In genomic region chr20:2911200-2911599, GRCh38 we compare ENCODE assay signal across 23 cellular contexts. TPM values are rescaled to one million over a fixed set of nuclear protein-coding genes. Genes with fewer than 3 reads are reported as not detected.
A peak's percentile ranks its signal among the peaks of the same experiment; 100 is the strongest.
DNase-seq lines count a peak whose midpoint lies in the region; ATAC-seq and TF ChIP-seq lines count a peak whose summit lies in the region.
"Had no signal": no experiment of that assay in that cellular context is flagged by ENCODE, and none has a peak within 500 bp of the region (broad histone marks: within the 10 kb centered on the region; RNA-seq: fewer than 3 reads in every experiment).

No MANE protein-coding gene starts in this region.

- H3K4me1 ChIP-seq in GM23248 (ENCODE audit: insufficient read depth) (no peaks in the 10 kb centered on the region), mesendoderm (ENCODE audit: control insufficient read depth, low read depth, low read length) (no peaks in the 10 kb centered on the region), suprapubic skin (no peaks in the 10 kb centered on the region)
- H3K4me1 ChIP-seq: upper lobe of right lung had no signal

- TF ChIP-seq EP300 in suprapubic skin (IDR thresholded peaks at IDR 0.05) = no peak

- H3K9me3 Mint-ChIP-seq in activated CD8-positive, alpha-beta T cell treated with anti-CD3 and anti-CD28 coated beads for 36 hours = no peaks in the 10 kb centered on the region
- H3K9me3 Mint-ChIP-seq in activated CD8-positive, alpha-beta T cell treated with anti-CD3 and anti-CD28 coated beads, Interleukin-2, amount 10 ng/mL, durations not matched to agents 7 days and 5 days (ENCODE audit: insufficient read depth) = no peaks in the 10 kb centered on the region
- H3K9me3 Mint-ChIP-seq: activated CD4-positive, alpha-beta T cell treated with anti-CD3 and anti-CD28 coated beads, Interleukin-2, amount 10 ng/mL, durations not matched to agents 7 days and 5 days; activated naive CD4-positive, alpha-beta T cell treated with anti-CD3 and anti-CD28 coated beads, Interleukin-2, amount 10 ng/mL, durations not matched to agents 7 days and 5 days; naive B cell had no signal

- H3K9ac ChIP-seq in GM23248 (no peak overlapping the region), mesendoderm (ENCODE audit: low read length) (no peak overlapping the region)

- no peaks in the 10 kb centered on the region for H3K9me2 ChIP-seq in GM23248 (ENCODE audit: insufficient read depth)

- H2BK5ac ChIP-seq in mesendoderm (ENCODE audit: low read length) = no peak overlapping the region

- no peaks in the 10 kb centered on the region for H3K27me3 Mint-ChIP-seq in activated CD8-positive, alpha-beta T cell treated with anti-CD3 and anti-CD28 coated beads for 36 hours
- no peaks in the 10 kb centered on the region for H3K27me3 Mint-ChIP-seq in activated CD8-positive, alpha-beta T cell treated with anti-CD3 and anti-CD28 coated beads, Interleukin-2, amount 10 ng/mL, durations not matched to agents 7 days and 5 days (ENCODE audit: low read depth)
- H3K27me3 Mint-ChIP-seq: activated CD4-positive, alpha-beta T cell treated with anti-CD3 and anti-CD28 coated beads, Interleukin-2, amount 10 ng/mL, durations not matched to agents 7 days and 5 days; activated naive CD4-positive, alpha-beta T cell treated with anti-CD3 and anti-CD28 coated beads, Interleukin-2, amount 10 ng/mL, durations not matched to agents 7 days and 5 days; naive B cell had no signal

- H4K5ac ChIP-seq in mesendoderm (ENCODE audit: low read length) = no peak overlapping the region

- no peak for TF ChIP-seq POLR2A in suprapubic skin (IDR thresholded peaks at IDR 0.05)

- no peak for TF ChIP-seq CTCF in activated CD8-positive, alpha-beta T cell treated with anti-CD3 and anti-CD28 coated beads for 36 hours (IDR thresholded peaks at IDR 0.05)
- TF ChIP-seq CTCF in suprapubic skin (IDR thresholded peaks at IDR 0.05) = no peak

- H4K8ac ChIP-seq in mesendoderm (ENCODE audit: low read depth, low read length) = no peak overlapping the region

- H3K4me3 ChIP-seq in GM23248 (no peak overlapping the region), mesendoderm (ENCODE audit: low read length) (no peak overlapping the region), suprapubic skin (no peak overlapping the region)
- H3K4me3 ChIP-seq: heart right ventricle, upper lobe of right lung had no signal

- H3K36me3 ChIP-seq in GM23248 (ENCODE audit: low read depth) (no peaks in the 10 kb centered on the region), mesendoderm (ENCODE audit: control insufficient read depth, insufficient read depth, low read length) (no peaks in the 10 kb centered on the region), suprapubic skin (peaks cover 2% of the 10 kb centered on the region)
- H3K36me3 ChIP-seq: upper lobe of right lung had no signal

- no peaks in the 10 kb centered on the region for H3K27me3 ChIP-seq in GM23248 (replicated peaks; ENCODE audit: insufficient read depth)
- no peaks in the 10 kb centered on the region for H3K27me3 ChIP-seq in mesendoderm (ENCODE audit: insufficient read depth, low read length, poor library complexity)
- no peaks in the 10 kb centered on the region for H3K27me3 ChIP-seq in suprapubic skin
- H3K27me3 ChIP-seq: heart right ventricle, upper lobe of right lung had no signal

- peak; percentile 88 for ATAC-seq in activated CD8-positive, alpha-beta T cell treated with anti-CD3 and anti-CD28 coated beads for 36 hours
- no peak for ATAC-seq in activated CD8-positive, alpha-beta T cell treated with anti-CD3 and anti-CD28 coated beads, Interleukin-2, amount 10 ng/mL, durations not matched to agents 7 days and 5 days
- ATAC-seq in GM21423 (IDR thresholded peaks at IDR 0.05; ENCODE audit: unreplicated experiment) = no peak
- no peak for ATAC-seq in GM21723 (IDR thresholded peaks at IDR 0.05; ENCODE audit: unreplicated experiment)
- ATAC-seq: heart right ventricle, left lobe of liver, upper lobe of right lung had no signal

- H3K56ac ChIP-seq in mesendoderm (ENCODE audit: low read length) = no peak overlapping the region

- peaks cover 8% of the 10 kb centered on the region for H3K36me3 Mint-ChIP-seq in activated CD8-positive, alpha-beta T cell treated with anti-CD3 and anti-CD28 coated beads for 36 hours (ENCODE audit: low read depth)
- peaks cover 9% of the 10 kb centered on the region for H3K36me3 Mint-ChIP-seq in activated CD8-positive, alpha-beta T cell treated with anti-CD3 and anti-CD28 coated beads, Interleukin-2, amount 10 ng/mL, durations not matched to agents 7 days and 5 days (ENCODE audit: low read depth)
- H3K36me3 Mint-ChIP-seq: naive B cell had no signal

- no peak overlapping the region for H3K18ac ChIP-seq in mesendoderm (ENCODE audit: low read length)

- H3K9me3 ChIP-seq in GM23248 (ENCODE audit: low read depth) (no peaks in the 10 kb centered on the region), suprapubic skin (no peaks in the 10 kb centered on the region)
- H3K9me3 ChIP-seq: heart right ventricle, upper lobe of right lung had no signal

- no peaks in the 10 kb centered on the region for H3F3A ChIP-seq in GM23248 (ENCODE audit: insufficient read depth)

- H3K4me1 Mint-ChIP-seq in activated CD8-positive, alpha-beta T cell treated with anti-CD3 and anti-CD28 coated beads for 36 hours (ENCODE audit: low read depth) = peaks cover 8% of the 10 kb centered on the region
- H3K4me1 Mint-ChIP-seq in activated CD8-positive, alpha-beta T cell treated with anti-CD3 and anti-CD28 coated beads, Interleukin-2, amount 10 ng/mL, durations not matched to agents 7 days and 5 days (ENCODE audit: low read depth) = no peaks in the 10 kb centered on the region
- H3K4me1 Mint-ChIP-seq: activated naive CD4-positive, alpha-beta T cell treated with anti-CD3 and anti-CD28 coated beads, Interleukin-2, amount 10 ng/mL, durations not matched to agents 7 days and 5 days had no signal

- H2AFZ ChIP-seq in GM23248 = no peak overlapping the region

- POLR2A ChIA-PET in activated CD8-positive, alpha-beta T cell treated with anti-CD3 and anti-CD28 coated beads for 36 hours (lab: Charles Lee) = no interaction called here
- POLR2A ChIA-PET in activated CD8-positive, alpha-beta T cell treated with anti-CD3 and anti-CD28 coated beads, Interleukin-2, amount 10 ng/mL, durations not matched to agents 7 days and 5 days (lab: Charles Lee) = no interaction called here

- no peak overlapping the region for H3K23ac ChIP-seq in mesendoderm (ENCODE audit: low read length)

- H3K79me1 ChIP-seq in mesendoderm (ENCODE audit: low read length) = no peaks in the 10 kb centered on the region

- H4K20me1 ChIP-seq in GM23248 (ENCODE audit: insufficient read depth) = no peaks in the 10 kb centered on the region; the same call in 1 of the 2 replicates

- in situ Hi-C loops in GM23248 (cut with MboI) = no loop called here

- H3K79me2 ChIP-seq in GM23248 (ENCODE audit: insufficient read depth) (peaks cover 62% of the 10 kb centered on the region), mesendoderm (ENCODE audit: control insufficient read depth, insufficient read depth, low read length) (no peaks in the 10 kb centered on the region)

- H3K4me3 Mint-ChIP-seq in activated CD8-positive, alpha-beta T cell treated with anti-CD3 and anti-CD28 coated beads for 36 hours = no peak overlapping the region
- no peak overlapping the region for H3K4me3 Mint-ChIP-seq in activated CD8-positive, alpha-beta T cell treated with anti-CD3 and anti-CD28 coated beads, Interleukin-2, amount 10 ng/mL, durations not matched to agents 7 days and 5 days
- H3K4me3 Mint-ChIP-seq: activated CD4-positive, alpha-beta T cell treated with anti-CD3 and anti-CD28 coated beads, Interleukin-2, amount 10 ng/mL, durations not matched to agents 7 days and 5 days; activated naive CD4-positive, alpha-beta T cell treated with anti-CD3 and anti-CD28 coated beads, Interleukin-2, amount 10 ng/mL, durations not matched to agents 7 days and 5 days; naive B cell had no signal

- CTCF ChIA-PET in activated CD8-positive, alpha-beta T cell treated with anti-CD3 and anti-CD28 coated beads for 36 hours (lab: Charles Lee) = interaction anchor here (1.2 kb wide), 1 partner anchor 224 kb away, joined by 3 read pairs; no protein-coding TSS in a partner anchor
- CTCF ChIA-PET in activated CD8-positive, alpha-beta T cell treated with anti-CD3 and anti-CD28 coated beads, Interleukin-2, amount 10 ng/mL, durations not matched to agents 7 days and 5 days (lab: Charles Lee) = no interaction called here

- no peak overlapping the region for H3K4ac ChIP-seq in mesendoderm (ENCODE audit: low read depth, low read length)

- intact Hi-C loops in activated CD8-positive, alpha-beta T cell treated with anti-CD3 and anti-CD28 coated beads for 36 hours (cut with micrococcal nuclease) = loop anchor here (10.0 kb wide), 1 partner anchor 74 kb away; no protein-coding TSS in a partner anchor

- H3K4me2 ChIP-seq in GM23248 (ENCODE audit: unreplicated experiment) = no peak overlapping the region
- no peak overlapping the region for H3K4me2 ChIP-seq in mesendoderm (ENCODE audit: low read length)

- no peak overlapping the region for H2BK120ac ChIP-seq in mesendoderm (ENCODE audit: low read depth, low read length)

- H2BK15ac ChIP-seq in mesendoderm (replicated peaks; ENCODE audit: low read depth) = no peak overlapping the region

- H3K27ac ChIP-seq in GM23248 (no peak overlapping the region), mesendoderm (ENCODE audit: low read depth, low read length) (no peak overlapping the region), suprapubic skin (no peak overlapping the region)
- H3K27ac ChIP-seq: epithelial cell of prostate, heart right ventricle, upper lobe of right lung had no signal

- no peak overlapping the region for H2AK5ac ChIP-seq in mesendoderm (ENCODE audit: low read length)

- no peak overlapping the region for H3K27ac Mint-ChIP-seq in activated CD8-positive, alpha-beta T cell treated with anti-CD3 and anti-CD28 coated beads for 36 hours
- H3K27ac Mint-ChIP-seq in activated CD8-positive, alpha-beta T cell treated with anti-CD3 and anti-CD28 coated beads, Interleukin-2, amount 10 ng/mL, durations not matched to agents 7 days and 5 days = no peak overlapping the region
- H3K27ac Mint-ChIP-seq: activated CD4-positive, alpha-beta T cell treated with anti-CD3 and anti-CD28 coated beads, Interleukin-2, amount 10 ng/mL, durations not matched to agents 7 days and 5 days; activated naive CD4-positive, alpha-beta T cell treated with anti-CD3 and anti-CD28 coated beads, Interleukin-2, amount 10 ng/mL, durations not matched to agents 7 days and 5 days; naive B cell had no signal

- DNase-seq in activated CD8-positive, alpha-beta T cell treated with anti-CD3 and anti-CD28 coated beads for 36 hours = no peak
- no peak for DNase-seq in activated CD8-positive, alpha-beta T cell treated with anti-CD3 and anti-CD28 coated beads, Interleukin-2, amount 10 ng/mL, durations not matched to agents 7 days and 5 days
- peak; percentile 6 for DNase-seq in GM23248
- peak; percentile 13 for DNase-seq in astrocyte of the hippocampus (ENCODE audit: low read depth, low spot score)
- DNase-seq in mesendoderm = peak; percentile 68
- no peak for DNase-seq in suprapubic skin (ENCODE audit: low spot score in 2 of 2)
- DNase-seq: activated CD4-positive, alpha-beta T cell treated with anti-CD3 and anti-CD28 coated beads, Interleukin-2, amount 10 ng/mL, durations not matched to agents 7 days and 5 days; activated naive CD4-positive, alpha-beta T cell treated with anti-CD3 and anti-CD28 coated beads, Interleukin-2, amount 10 ng/mL, durations not matched to agents 7 days and 5 days; HCEC 1CT; heart right ventricle; naive B cell; NCI-H1105; NCI-H2029 treated with DMSO at 0.1 percent for 48 hours; NCI-H2227 treated with DMSO at 0.1 percent for 48 hours; NCI-H748 treated with DMSO at 0.1 percent for 48 hours; nucleus accumbens; RPMI8226; stimulated activated CD8-positive, alpha-beta memory T cell treated with anti-CD3 and anti-CD28 coated beads, Interleukin-4, amount 100 ng/mL, for 48 hours; upper lobe of right lung had no signal

RNA-seq across cellular contexts. Expression of gene PTPRA, which starts 37.9 kb away (rescaled TPM):
- 10 to 100 TPM; 42.0 to 43.1 TPM for total RNA-seq in activated CD8-positive, alpha-beta T cell treated with anti-CD3 and anti-CD28 coated beads for 36 hours
- total RNA-seq in activated CD8-positive, alpha-beta T cell treated with anti-CD3 and anti-CD28 coated beads, Interleukin-2, amount 10 ng/mL, durations not matched to agents 7 days and 5 days = 10 to 100 TPM; 58.5 to 60.9 TPM
- 27.4 and 50.8 TPM in 2 replicates for total RNA-seq in GM23248 (2014; rRNA removed; shearing (Covaris generic))
- polyA plus RNA-seq in GM23248 (2016; fragmentation: Nextera tagmentation; extraction: Ambion mirVana) = 37.4 and 37.9 TPM in 2 replicates
- polyA plus RNA-seq in mesendoderm (2013, experiment 1 of 2) = 55.5 TPM
- polyA plus RNA-seq in mesendoderm (2013, experiment 2 of 2) = 58.4 TPM
- 10 to 100 TPM; 47.7 to 83.0 (median 73.4) TPM for total RNA-seq in suprapubic skin

Comparison
In these comparisons a context has a peak if more than half of its experiments do, and no peak if none do; other contexts are left out.
1. DNase-seq: peak in GM23248 (single experiment), astrocyte of the hippocampus (single experiment) and mesendoderm (single experiment); none in activated CD8-positive, alpha-beta T cell treated with anti-CD3 and anti-CD28 coated beads for 36 hours (single experiment), activated CD8-positive, alpha-beta T cell treated with anti-CD3 and anti-CD28 coated beads, Interleukin-2, amount 10 ng/mL, durations not matched to agents 7 days and 5 days (single experiment) and suprapubic skin (0 of 2).